In genomic region chr18:22108674-22109073, GRCh38 we compare ENCODE assay signal across 16 cellular contexts.
A peak's percentile ranks its signal among the peaks of the same experiment; 100 is the strongest.
DNase-seq lines count a peak whose midpoint lies in the region; ATAC-seq and TF ChIP-seq lines count a peak whose summit lies in the region.
"Had no signal": no experiment of that assay in that cellular context is flagged by ENCODE, and none has a peak within 500 bp of the region (broad histone marks: within the 10 kb centered on the region; RNA-seq: fewer than 3 reads in every experiment).

No MANE protein-coding gene starts in this region.

- DNase-seq in GM23338 (ENCODE audit: low spot score) (peak; percentile 49), NCI-H524 treated with DMSO at 0.1 percent for 48 hours (lab: John Stamatoyannopoulos, UW) (peak; percentile 71), endodermal cell (peak; percentile 78), mesendoderm (peak; percentile 80), NCI-H748 treated with DMSO at 0.1 percent for 48 hours (lab: John Stamatoyannopoulos, UW) (no peak), NCI-H526 treated with DMSO at 0.1 percent for 48 hours (lab: John Stamatoyannopoulos, UW) (no peak), substantia nigra (lab: John Stamatoyannopoulos, UW) (no peak), NCI-H1048 (lab: John Stamatoyannopoulos, UW) (no peak)
- DNase-seq: activated naive CD8-positive, alpha-beta T cell treated with anti-CD3 and anti-CD28 coated beads, Interleukin-2, amount 10 ng/mL, durations not matched to agents 7 days and 5 days; gastrocnemius medialis; NCI-H187 treated with DMSO at 0.1 percent for 48 hours; nephron progenitor cell; SK-N-SH; WERI-Rb-1 had no signal

- H3K9me3 Mint-ChIP-seq in GM23338: no peaks in the 10 kb centered on the region
- H3K9me3 Mint-ChIP-seq in endodermal cell: no peaks in the 10 kb centered on the region
- H3K9me3 Mint-ChIP-seq: nephron progenitor cell had no signal

- H3K56ac ChIP-seq in mesendoderm (ENCODE audit: low read length): peak overlapping the region; percentile 75

- H3K9me3 ChIP-seq in endodermal cell (ENCODE audit: control insufficient read depth, low read length): no peaks in the 10 kb centered on the region
- H3K9me3 ChIP-seq: BLaER1 treated with 17β-estradiol and CSF1 and Interleukin-3, amounts not matched to agents 10 nM and 100 nM; gastrocnemius medialis; SK-N-SH had no signal

- H3K27me3 Mint-ChIP-seq in GM23338 (ENCODE audit: insufficient read depth, low read depth, poor library complexity) (no peaks in the 10 kb centered on the region), endodermal cell (ENCODE audit: insufficient read depth) (no peaks in the 10 kb centered on the region)
- H3K27me3 Mint-ChIP-seq: activated naive CD8-positive, alpha-beta T cell treated with anti-CD3 and anti-CD28 coated beads, Interleukin-2, amount 10 ng/mL, durations not matched to agents 7 days and 5 days; IgD-negative memory B cell had no signal

- H3K4me2 ChIP-seq in GM23338 (no peak overlapping the region), mesendoderm (ENCODE audit: low read length) (no peak overlapping the region)
- H3K4me2 ChIP-seq: SK-N-SH had no signal

- no peaks in the 10 kb centered on the region for H3K79me1 ChIP-seq in mesendoderm (ENCODE audit: low read length)

- H3K79me2 ChIP-seq in GM23338 (replicated peaks; ENCODE audit: insufficient read depth) (no peaks in the 10 kb centered on the region), mesendoderm (ENCODE audit: control insufficient read depth, insufficient read depth, low read length) (no peaks in the 10 kb centered on the region)

- H2AFZ ChIP-seq in GM23338: peak overlapping the region; percentile 28; the same call in 1 of the 2 replicates

- TF ChIP-seq CTCF in GM23338 (conservative IDR thresholded peaks at IDR 0.05; ENCODE audit: low read depth in 2 of 2) (peak; percentile 39 to 54; a peak in 3 of 4 replicates), endodermal cell (conservative IDR thresholded peaks at IDR 0.05) (peak; percentile 70)

- 78 to 100% methylated on average over 1 to 2 of the region's 2 CpGs for WGBS in endodermal cell (ENCODE audit: insufficient coverage in 1 of 2, insufficient read length in 1 of 2), 2 experiments
- no CpG with 5 or more reads among the region's 2 CpGs for WGBS in mesendoderm (ENCODE audit: extremely low coverage, insufficient coverage, low lambda C conversion rate)

- H3K4me1 ChIP-seq in GM23338 (ENCODE audit: insufficient read depth) (peaks cover 10% of the 10 kb centered on the region), endodermal cell (ENCODE audit: control insufficient read depth, insufficient read depth, low read length) (peaks cover 28% of the 10 kb centered on the region), mesendoderm (ENCODE audit: control insufficient read depth, low read depth, low read length) (peaks cover 2% of the 10 kb centered on the region)
- H3K4me1 ChIP-seq: gastrocnemius medialis had no signal

- H3K36me3 ChIP-seq in GM23338 (ENCODE audit: insufficient read depth) (no peaks in the 10 kb centered on the region), endodermal cell (ENCODE audit: control insufficient read depth, insufficient read depth, low read length) (no peaks in the 10 kb centered on the region), mesendoderm (ENCODE audit: control insufficient read depth, insufficient read depth, low read length) (no peaks in the 10 kb centered on the region)
- H3K36me3 ChIP-seq: BLaER1 treated with 17β-estradiol and CSF1 and Interleukin-3, amounts not matched to agents 10 nM and 100 nM; gastrocnemius medialis; WERI-Rb-1 had no signal

- H3K18ac ChIP-seq in mesendoderm (ENCODE audit: low read length): peak overlapping the region; percentile 88

- H4K5ac ChIP-seq in mesendoderm (ENCODE audit: low read length): peak overlapping the region; percentile 74

- peak overlapping the region; percentile 8 for H2BK15ac ChIP-seq in mesendoderm (replicated peaks; ENCODE audit: low read depth)

- H3K27ac ChIP-seq in GM23338 (ENCODE audit: low read depth): no peak overlapping the region
- no peak overlapping the region for H3K27ac ChIP-seq in endodermal cell (ENCODE audit: low read depth, low read length)
- H3K27ac ChIP-seq in mesendoderm (ENCODE audit: low read depth, low read length): no peak overlapping the region
- no peak overlapping the region for H3K27ac ChIP-seq in substantia nigra (ENCODE audit: low read depth, low read length, poor library complexity, severe bottlenecking)
- H3K27ac ChIP-seq: BLaER1 treated with 17β-estradiol and CSF1 and Interleukin-3, amounts not matched to agents 10 nM and 100 nM; gastrocnemius medialis; WERI-Rb-1 had no signal

- H3K23ac ChIP-seq in mesendoderm (ENCODE audit: low read length): peak overlapping the region; percentile 16

- H2BK5ac ChIP-seq in mesendoderm (ENCODE audit: low read length): peak overlapping the region; percentile 88

- H3K27me3 ChIP-seq in GM23338 (ENCODE audit: insufficient read depth): no peaks in the 10 kb centered on the region
- H3K27me3 ChIP-seq in endodermal cell (ENCODE audit: control insufficient read depth, insufficient read depth, low read length, poor library complexity, severe bottlenecking): no peaks in the 10 kb centered on the region
- no peaks in the 10 kb centered on the region for H3K27me3 ChIP-seq in mesendoderm (ENCODE audit: insufficient read depth, low read length, poor library complexity)
- H3K27me3 ChIP-seq: BLaER1 treated with 17β-estradiol and CSF1 and Interleukin-3, amounts not matched to agents 10 nM and 100 nM; gastrocnemius medialis had no signal

- no peak overlapping the region for H3K27ac Mint-ChIP-seq in GM23338
- H3K27ac Mint-ChIP-seq in endodermal cell: no peak overlapping the region
- H3K27ac Mint-ChIP-seq: activated naive CD8-positive, alpha-beta T cell treated with anti-CD3 and anti-CD28 coated beads, Interleukin-2, amount 10 ng/mL, durations not matched to agents 7 days and 5 days; IgD-negative memory B cell; nephron progenitor cell had no signal

- peak overlapping the region; percentile 91 for H2AK5ac ChIP-seq in mesendoderm (ENCODE audit: low read length)

- H4K8ac ChIP-seq in mesendoderm (ENCODE audit: low read depth, low read length): no peak overlapping the region

- H3K4me1 Mint-ChIP-seq in GM23338 (peaks cover 14% of the 10 kb centered on the region), endodermal cell (peaks cover 33% of the 10 kb centered on the region)
- H3K4me1 Mint-ChIP-seq: activated naive CD8-positive, alpha-beta T cell treated with anti-CD3 and anti-CD28 coated beads, Interleukin-2, amount 10 ng/mL, durations not matched to agents 7 days and 5 days; IgD-negative memory B cell had no signal

- H3K4me3 Mint-ChIP-seq in GM23338 (no peak overlapping the region), endodermal cell (no peak overlapping the region)
- H3K4me3 Mint-ChIP-seq: activated naive CD8-positive, alpha-beta T cell treated with anti-CD3 and anti-CD28 coated beads, Interleukin-2, amount 10 ng/mL, durations not matched to agents 7 days and 5 days; IgD-negative memory B cell; nephron progenitor cell had no signal

- H3F3A ChIP-seq in GM23338 (replicated peaks; ENCODE audit: low read depth): no peaks in the 10 kb centered on the region

- no peaks in the 10 kb centered on the region for H3K9me2 ChIP-seq in GM23338 (ENCODE audit: insufficient read depth)
- H3K9me2 ChIP-seq: SK-N-SH had no signal

- no peak overlapping the region for H3K4ac ChIP-seq in mesendoderm (ENCODE audit: low read depth, low read length)

- peak overlapping the region; percentile 7 for H2BK120ac ChIP-seq in mesendoderm (ENCODE audit: low read depth, low read length)

- H3K4me3 ChIP-seq in GM23338 (no peak overlapping the region), endodermal cell (ENCODE audit: low read length) (no peak overlapping the region), mesendoderm (ENCODE audit: low read length) (no peak overlapping the region)
- H3K4me3 ChIP-seq: BLaER1 treated with 17β-estradiol and CSF1 and Interleukin-3, amounts not matched to agents 10 nM and 100 nM; gastrocnemius medialis had no signal

- H3K9ac ChIP-seq in endodermal cell (ENCODE audit: extremely low read depth, low read length, poor library complexity, severe bottlenecking): no peak overlapping the region
- H3K9ac ChIP-seq in mesendoderm (ENCODE audit: low read length): peak overlapping the region; percentile 40
- H3K9ac ChIP-seq: BLaER1 treated with 17β-estradiol and CSF1 and Interleukin-3, amounts not matched to agents 10 nM and 100 nM; SK-N-SH had no signal

- ATAC-seq in GM23338: peak; percentile 75
- ATAC-seq: gastrocnemius medialis had no signal

- H4K20me1 ChIP-seq in GM23338 (replicated peaks; ENCODE audit: insufficient read depth): no peaks in the 10 kb centered on the region
- H4K20me1 ChIP-seq: BLaER1 treated with 17β-estradiol and CSF1 and Interleukin-3, amounts not matched to agents 10 nM and 100 nM had no signal

- H3K36me3 Mint-ChIP-seq in GM23338 (ENCODE audit: low read depth): no peaks in the 10 kb centered on the region
- H3K36me3 Mint-ChIP-seq in endodermal cell (ENCODE audit: low read depth): no peaks in the 10 kb centered on the region
- H3K36me3 Mint-ChIP-seq: activated naive CD8-positive, alpha-beta T cell treated with anti-CD3 and anti-CD28 coated beads, Interleukin-2, amount 10 ng/mL, durations not matched to agents 7 days and 5 days; IgD-negative memory B cell had no signal

TF ChIP-seq in GM23338, 12 proteins besides CTCF, POLR2A, EP300 and RAD21:
- no peak for TF ChIP-seq ZNF114 (CRISPR knock-in tag; IDR thresholded peaks at IDR 0.05)
- TF ChIP-seq JUNB (IDR thresholded peaks at IDR 0.05; ENCODE audit: unreplicated experiment): no peak

Comparison
In these comparisons a context has a peak if more than half of its experiments do, and no peak if none do; other contexts are left out.
1. DNase-seq: peak in GM23338 (single experiment), NCI-H524 treated with DMSO at 0.1 percent for 48 hours (single experiment), endodermal cell (single experiment) and mesendoderm (single experiment); none in NCI-H748 treated with DMSO at 0.1 percent for 48 hours (single experiment), NCI-H526 treated with DMSO at 0.1 percent for 48 hours (single experiment), substantia nigra (0 of 49) and NCI-H1048 (single experiment).